ENCODE assay signal across 29 cellular contexts in the genomic region with DNA sequence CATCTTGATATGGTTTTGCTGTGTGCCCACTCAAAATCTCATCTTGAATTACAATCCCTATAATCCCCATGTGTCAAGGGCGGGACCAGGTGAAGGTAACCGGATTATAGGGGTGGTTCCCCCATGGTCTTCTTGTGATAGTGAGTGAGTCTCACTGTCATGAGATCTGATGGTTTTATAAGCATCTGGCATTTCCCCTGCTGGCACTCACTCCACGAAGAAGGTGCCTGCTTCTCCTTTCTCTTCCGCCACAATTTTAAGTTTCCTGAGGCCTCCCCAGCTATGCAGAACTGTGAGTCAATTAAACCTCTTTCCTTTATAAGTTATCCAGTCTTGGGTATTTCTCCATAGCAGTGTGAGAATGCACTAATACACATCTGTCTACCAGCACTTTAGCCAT.
"Had no signal": no experiment of that assay in that cellular context is flagged by ENCODE, and none has a peak within 500 bp of the region (broad histone marks: within the 10 kb centered on the region; RNA-seq: fewer than 3 reads in every experiment).

No MANE protein-coding gene starts in this region.

- H3K27me3 ChIP-seq: foreskin keratinocyte, pancreas, right atrium auricular region, tibial nerve had no signal

- H3K27me3 Mint-ChIP-seq: activated CD4-positive, alpha-beta memory T cell treated with anti-CD3 and anti-CD28 coated beads, Interleukin-2, amount 10 ng/mL, durations not matched to agents 7 days and 5 days; activated CD4-positive, alpha-beta T cell treated with anti-CD3 and anti-CD28 coated beads, Interleukin-2, amount 10 ng/mL, durations not matched to agents 7 days and 5 days had no signal

- H3K4me3 ChIP-seq: esophagus muscularis mucosa, heart right ventricle, lower lobe of right lung, pancreas, right atrium auricular region, smooth muscle cell, tibial nerve had no signal

- H3K36me3 Mint-ChIP-seq: activated naive CD4-positive, alpha-beta T cell treated with anti-CD3 and anti-CD28 coated beads, Interleukin-2, amount 50 U/mL, for 72 hours had no signal

- H3K4me1 Mint-ChIP-seq: activated CD4-positive, alpha-beta memory T cell treated with anti-CD3 and anti-CD28 coated beads, Interleukin-2, amount 10 ng/mL, durations not matched to agents 7 days and 5 days; activated CD4-positive, alpha-beta T cell treated with anti-CD3 and anti-CD28 coated beads, Interleukin-2, amount 10 ng/mL, durations not matched to agents 7 days and 5 days; activated T-helper 17 cell treated with anti-CD3 and anti-CD28 coated beads, Interleukin-2, amount 50 U/mL, for 72 hours; central memory CD8-positive, alpha-beta T cell had no signal

- H3K4me3 Mint-ChIP-seq: activated CD4-positive, alpha-beta memory T cell treated with anti-CD3 and anti-CD28 coated beads, Interleukin-2, amount 10 ng/mL, durations not matched to agents 7 days and 5 days; activated CD4-positive, alpha-beta T cell treated with anti-CD3 and anti-CD28 coated beads, Interleukin-2, amount 10 ng/mL, durations not matched to agents 7 days and 5 days; activated T-cell treated with anti-CD3 and anti-CD28 coated beads, Interleukin-2, amount 50 U/mL, for 4 hours; activated T-helper 17 cell treated with anti-CD3 and anti-CD28 coated beads, Interleukin-2, amount 50 U/mL, for 72 hours; central memory CD8-positive, alpha-beta T cell; nephron progenitor cell; T-helper 1 cell treated with Interleukin-12 subunit alpha and Interleukin-12 subunit beta and Interleukin-4 antibody, amounts not matched to agents 30 μg/mL and 1 μg/mL, for 36 hours had no signal

- H3K9me3 Mint-ChIP-seq: activated CD4-positive, alpha-beta memory T cell treated with anti-CD3 and anti-CD28 coated beads, Interleukin-2, amount 10 ng/mL, durations not matched to agents 7 days and 5 days; activated T-cell treated with anti-CD3 and anti-CD28 coated beads, Interleukin-2, amount 50 U/mL, for 4 hours; central memory CD8-positive, alpha-beta T cell; T-helper 1 cell treated with Interleukin-12 subunit alpha and Interleukin-12 subunit beta and Interleukin-4 antibody, amounts not matched to agents 30 μg/mL and 1 μg/mL, for 36 hours had no signal

- H3K36me3 ChIP-seq: esophagus muscularis mucosa, heart right ventricle, lower lobe of right lung, pancreas, right atrium auricular region, tibial nerve had no signal

- FAIRE-seq: bronchial epithelial cell, colon, pancreas had no signal

- DNase-seq: activated CD4-positive, alpha-beta memory T cell treated with anti-CD3 and anti-CD28 coated beads, Interleukin-2, amount 10 ng/mL, durations not matched to agents 7 days and 5 days; activated CD4-positive, alpha-beta T cell treated with anti-CD3 and anti-CD28 coated beads for 1 hour; activated CD4-positive, alpha-beta T cell treated with anti-CD3 and anti-CD28 coated beads, Interleukin-2, amount 10 ng/mL, durations not matched to agents 7 days and 5 days; activated gamma-delta T cell treated with Interleukin-2 at 50 U/mL for 16 hours; activated T-cell treated with anti-CD3 and anti-CD28 coated beads, Interleukin-2, amount 50 U/mL, for 4 hours; dermis blood vessel endothelial cell; effector CD4-positive, alpha-beta T cell; foreskin keratinocyte; heart right ventricle; kidney glomerular epithelial cell; lower lobe of right lung; nephron progenitor cell; nucleus accumbens; pancreas; stimulated activated CD4-positive, alpha-beta T cell treated with anti-CD3 and anti-CD28 coated beads, Interleukin-1b, Interleukin-23, amount 100 ng/mL, for 48 hours; stimulated activated CD4-positive, alpha-beta T cell treated with anti-CD3 and anti-CD28 coated beads, Interleukin-4, amount 100 ng/mL, for 4 hours; stimulated activated naive CD4-positive, alpha-beta T cell treated with Interleukin-2 at 50 U/mL for 16 hours; T-helper 9 cell had no signal

- H3K27ac ChIP-seq: esophagus muscularis mucosa, foreskin keratinocyte, heart right ventricle, lower lobe of right lung, pancreas, right atrium auricular region, tibial nerve had no signal

- ATAC-seq: activated naive CD4-positive, alpha-beta T cell treated with anti-CD3 and anti-CD28 coated beads, Interleukin-2, amount 50 U/mL, for 72 hours; activated T-cell treated with anti-CD3 and anti-CD28 coated beads, Interleukin-2, amount 50 U/mL, for 4 hours; activated T-helper 17 cell treated with anti-CD3 and anti-CD28 coated beads, Interleukin-2, amount 50 U/mL, for 72 hours; foreskin keratinocyte; heart right ventricle; left lobe of liver; lower lobe of right lung; pancreas had no signal

- H3K27ac Mint-ChIP-seq: activated CD4-positive, alpha-beta memory T cell treated with anti-CD3 and anti-CD28 coated beads, Interleukin-2, amount 10 ng/mL, durations not matched to agents 7 days and 5 days; activated CD4-positive, alpha-beta T cell treated with anti-CD3 and anti-CD28 coated beads, Interleukin-2, amount 10 ng/mL, durations not matched to agents 7 days and 5 days; activated naive CD4-positive, alpha-beta T cell treated with anti-CD3 and anti-CD28 coated beads, Interleukin-2, amount 50 U/mL, for 72 hours; activated T-helper 17 cell treated with anti-CD3 and anti-CD28 coated beads, Interleukin-2, amount 50 U/mL, for 72 hours; nephron progenitor cell; T-helper 1 cell treated with Interleukin-12 subunit alpha and Interleukin-12 subunit beta and Interleukin-4 antibody, amounts not matched to agents 30 μg/mL and 1 μg/mL, for 36 hours had no signal
